In genomic region chr2:239046822-239047221, GRCh38 we compare ENCODE assay signal across 21 cellular contexts.
DNase-seq lines count a peak whose midpoint lies in the region; ATAC-seq, FAIRE-seq and TF ChIP-seq lines count a peak whose summit lies in the region.
"Had no signal": no experiment of that assay in that cellular context is flagged by ENCODE, and none has a peak within 500 bp of the region (broad histone marks: within the 10 kb centered on the region; RNA-seq: fewer than 3 reads in every experiment).

No MANE protein-coding gene starts in this region.

- TF ChIP-seq CTCF in HEK293 (tag by site-specific recombination; IDR thresholded peaks at IDR 0.05), result no peak
- no peak for TF ChIP-seq CTCF in K562 (IDR thresholded peaks at IDR 0.05 in 2 of 3, conservative IDR thresholded peaks at IDR 0.05 in 1 of 3; ENCODE audit: insufficient read depth in 2 of 3, low read depth in 1 of 3, low read length in 3 of 3)
- no peak for TF ChIP-seq CTCF in gastrocnemius medialis (IDR thresholded peaks at IDR 0.05 in 4 of 5, conservative IDR thresholded peaks at IDR 0.05 in 1 of 5)

- H3K4me1 Mint-ChIP-seq in T-cell, result no peaks in the 10 kb centered on the region

- in situ Hi-C loops in K562 (cut with MboI), result no loop called here
- in situ Hi-C loops in gastrocnemius medialis (cut with MboI; ENCODE audit: low sequenced_read_pairs in 4 of 4), result loop anchor here in 3 of 4 donors (25.0 kb wide), 3 partner anchors 840 to 1090 kb away; partner anchors contain the start of genes COPS9 (in 1 of the 3) and OTOS (in 1 of the 3)

- no peak overlapping the region for H2AK5ac ChIP-seq in mesenchymal stem cell (ENCODE audit: low read length, severe bottlenecking)

- no peak overlapping the region for H3K14ac ChIP-seq in mesenchymal stem cell (ENCODE audit: low read length in 2 of 2)

- H3K27ac Mint-ChIP-seq in T-cell, result no peak overlapping the region
- H3K27ac Mint-ChIP-seq: CD4-positive, alpha-beta T cell had no signal

- H3K27me3 ChIP-seq in K562 (ENCODE audit: control insufficient read depth in 2 of 2, insufficient read depth in 2 of 2, low read length in 2 of 2) (peaks cover under 1 to 29% of the 10 kb centered on the region in 2 experiments; a peak in 2 of 5 replicates), mesenchymal stem cell (ENCODE audit: control insufficient read depth in 1 of 2, insufficient read depth in 1 of 2, low read length in 2 of 2) (peaks cover 0 to 7% of the 10 kb centered on the region in 2 experiments), gastrocnemius medialis (no peaks in the 10 kb centered on the region)
- H3K27me3 ChIP-seq: MG63 had no signal

- H3K4me3 Mint-ChIP-seq in T-cell, result no peak overlapping the region
- H3K4me3 Mint-ChIP-seq: CD4-positive, alpha-beta T cell had no signal

- no peaks in the 10 kb centered on the region for H3K9me1 ChIP-seq in K562 (ENCODE audit: control insufficient read depth, insufficient read depth, low read length)

- peaks cover 15% of the 10 kb centered on the region for H3K36me3 Mint-ChIP-seq in T-cell

- no peak for TF ChIP-seq RAD21 in K562 (CRISPR knock-in tag; conservative IDR thresholded peaks at IDR 0.05 in 1 of 2, IDR thresholded peaks at IDR 0.05 in 1 of 2)

- no peaks in the 10 kb centered on the region for H3K9me3 Mint-ChIP-seq in T-cell
- H3K9me3 Mint-ChIP-seq: CD4-positive, alpha-beta T cell had no signal

- BruUV-seq in K562 (replicated peaks; lab: Mats Ljungman, UMichigan), result no TSS peak

- H2BK12ac ChIP-seq in mesenchymal stem cell (ENCODE audit: low read length in 2 of 2), result no peak overlapping the region

- no peaks in the 10 kb centered on the region for H3K27me3 Mint-ChIP-seq in T-cell
- H3K27me3 Mint-ChIP-seq: CD4-positive, alpha-beta T cell had no signal

- H3K4me3 ChIP-seq in HEK293 (ENCODE audit: low read depth, low read length) (no peak overlapping the region), K562 (no peak overlapping the region), mesenchymal stem cell (ENCODE audit: insufficient read depth in 1 of 2, low read depth in 1 of 2, low read length in 2 of 2) (no peak overlapping the region), gastrocnemius medialis (no peak overlapping the region)
- H3K4me3 ChIP-seq: GM23248, HAP-1, MG63 had no signal

- FAIRE-seq in K562 (lab: Jason Lieb, UNC), result no peak
- FAIRE-seq: G401.6, GM12892 had no signal

- H3K9me3 ChIP-seq in HEK293 (ENCODE audit: control insufficient read depth, insufficient read depth, low read depth, low read length), result no peaks in the 10 kb centered on the region
- no peaks in the 10 kb centered on the region for H3K9me3 ChIP-seq in K562 (replicated peaks; ENCODE audit: control insufficient read depth, insufficient read depth, low read depth, low read length)
- no peaks in the 10 kb centered on the region for H3K9me3 ChIP-seq in mesenchymal stem cell (ENCODE audit: control insufficient read depth, low read length)
- H3K9me3 ChIP-seq in gastrocnemius medialis, result no peaks in the 10 kb centered on the region
- H3K9me3 ChIP-seq: HAP-1, MG63, SK-N-SH had no signal

- no peak overlapping the region for H2BK5ac ChIP-seq in mesenchymal stem cell (ENCODE audit: low read depth, low read length, poor library complexity, severe bottlenecking)

- CTCF ChIA-PET in HEK293 (lab: Yijun Ruan, JAX), result no interaction called here
- CTCF ChIA-PET in K562 (lab: Yijun Ruan, JAX; ENCODE audit: low intra/inter-chr PET ratio), result no interaction called here
- CTCF ChIA-PET in T-cell (lab: Charles Lee), result no interaction called here

- WGBS in K562 (ENCODE audit: insufficient coverage, low coverage, missing lambda C conversion rate), result 10% methylated on average over 6 of the region's 9 CpGs
- 94% methylated on average over 8 of the region's 9 CpGs for WGBS in mesenchymal stem cell

- TF ChIP-seq EP300 in K562 (IDR thresholded peaks at IDR 0.05; ENCODE audit: low read length), result no peak

- H2BK15ac ChIP-seq in mesenchymal stem cell (ENCODE audit: low read depth, poor library complexity, severe bottlenecking), result no peak overlapping the region

- H3K79me1 ChIP-seq in mesenchymal stem cell (replicated peaks; ENCODE audit: low read length, poor library complexity, severe bottlenecking), result no peaks in the 10 kb centered on the region

- no peaks in the 10 kb centered on the region for H4K20me1 ChIP-seq in K562 (replicated peaks; ENCODE audit: control insufficient read depth, insufficient read depth, low read length)

- ATAC-seq in K562, result no peak
- peak; percentile 45 to 73 for ATAC-seq in gastrocnemius medialis
- no peak for ATAC-seq in T-cell (replicated peaks in 1 of 4)

- no peak overlapping the region for H4K8ac ChIP-seq in mesenchymal stem cell (ENCODE audit: low read length)

- H4K91ac ChIP-seq in mesenchymal stem cell (ENCODE audit: low read length), result peak overlapping the region; percentile 72

- H3K4me2 ChIP-seq in K562 (ENCODE audit: insufficient read depth, low read length) (no peak overlapping the region), mesenchymal stem cell (ENCODE audit: low read length, poor library complexity, severe bottlenecking) (no peak overlapping the region)
- H3K4me2 ChIP-seq: SK-N-SH had no signal

- POLR2A ChIA-PET in HEK293 (lab: Yijun Ruan, JAX) (no interaction called here), K562 (lab: Yijun Ruan, JAX) (no interaction called here), T-cell (lab: Charles Lee) (no interaction called here)

- no peaks in the 10 kb centered on the region for H3K4me1 ChIP-seq in HEK293 (ENCODE audit: control insufficient read depth, insufficient read depth, low read length)
- peaks cover 0 to 3% of the 10 kb centered on the region in 2 experiments; a peak in 1 of 5 replicates for H3K4me1 ChIP-seq in K562 (replicated peaks in 1 of 2; ENCODE audit: control insufficient read depth in 2 of 2, insufficient read depth in 2 of 2, low read length in 2 of 2)
- H3K4me1 ChIP-seq in mesenchymal stem cell (ENCODE audit: control insufficient read depth, insufficient read depth, low read depth, low read length), result peaks cover 8% of the 10 kb centered on the region
- H3K4me1 ChIP-seq in gastrocnemius medialis, result peaks cover 0 to 3% of the 10 kb centered on the region in 2 donors
- H3K4me1 ChIP-seq: HAP-1 had no signal

- H3K79me2 ChIP-seq in K562 (ENCODE audit: control insufficient read depth, insufficient read depth, low read length), result no peaks in the 10 kb centered on the region

- no peak overlapping the region for H2BK120ac ChIP-seq in mesenchymal stem cell (ENCODE audit: low read depth, low read length)

- intact Hi-C loops in K562 (cut with micrococcal nuclease) (no loop called here), gastrocnemius medialis (cut with DNase I; ENCODE audit: low total_unique reads) (no loop called here)

- DNase-seq in K562 (ENCODE audit: extremely low read depth in 1 of 4, low spot score in 3 of 4) (no peak), mesenchymal stem cell (no peak), gastrocnemius medialis (peak; percentile 22 to 54), NCI-H748 (lab: John Stamatoyannopoulos, UW; ENCODE audit: unreplicated experiment) (no peak), T-cell (no peak), DMS79 treated with DMSO at 0.1 percent for 48 hours (lab: John Stamatoyannopoulos, UW) (no peak)
- DNase-seq: CD4-positive, alpha-beta T cell; GM23248; MG63; NCI-H1417; NCI-H1694 treated with DMSO at 0.1 percent for 48 hours; NCI-H2081 treated with DMSO at 0.1 percent for 48 hours; NCI-H446; NCI-H526; OCI-M1; SIG-M5; SK-N-SH had no signal

- H3K18ac ChIP-seq in mesenchymal stem cell (ENCODE audit: low read depth in 1 of 2, low read length in 2 of 2), result no peak overlapping the region

- H3K9ac ChIP-seq in K562 (ENCODE audit: insufficient read depth in 1 of 2, low read depth in 2 of 2, low read length in 2 of 2) (no peak overlapping the region), mesenchymal stem cell (ENCODE audit: low read length) (no peak overlapping the region)
- H3K9ac ChIP-seq: GM23248, SK-N-SH had no signal

- no peak for TF ChIP-seq POLR2A in K562 (conservative IDR thresholded peaks at IDR 0.05)
- TF ChIP-seq POLR2A in gastrocnemius medialis (IDR thresholded peaks at IDR 0.05), result no peak

- no peak overlapping the region for H3K4ac ChIP-seq in mesenchymal stem cell (ENCODE audit: low read depth in 1 of 2, low read length in 2 of 2)

- H2AFZ ChIP-seq in K562 (ENCODE audit: low read depth, low read length) (no peak overlapping the region), mesenchymal stem cell (ENCODE audit: low read depth, low read length) (no peak overlapping the region)
- H2AFZ ChIP-seq: GM23248 had no signal

- H3K23ac ChIP-seq in mesenchymal stem cell (ENCODE audit: low read length in 2 of 2), result no peak overlapping the region

- H3K27ac ChIP-seq in HEK293 (ENCODE audit: extremely low read depth, low read depth, low read length), result no peak overlapping the region
- no peak overlapping the region for H3K27ac ChIP-seq in K562 (ENCODE audit: extremely low read depth, low read depth, low read length)
- H3K27ac ChIP-seq in mesenchymal stem cell (ENCODE audit: low read length, poor library complexity, severe bottlenecking), result no peak overlapping the region
- H3K27ac ChIP-seq in gastrocnemius medialis, result peak overlapping the region in 3 of 4 donors; percentile 43 to 50 (median 48)
- H3K27ac ChIP-seq: GM23248 had no signal

- H3K36me3 ChIP-seq in HEK293 (ENCODE audit: control insufficient read depth in 2 of 2, insufficient read depth in 1 of 2, low read length in 2 of 2) (no peaks in the 10 kb centered on the region), K562 (ENCODE audit: control insufficient read depth, insufficient read depth, low read length) (no peaks in the 10 kb centered on the region), mesenchymal stem cell (ENCODE audit: control insufficient read depth in 1 of 2, insufficient read depth in 2 of 2, low read depth in 1 of 2, low read length in 2 of 2) (peaks cover 5 to 15% of the 10 kb centered on the region in 2 experiments), gastrocnemius medialis (peaks cover 0 to 19% of the 10 kb centered on the region in 2 donors)
- H3K36me3 ChIP-seq: HAP-1, MG63 had no signal

TF ChIP-seq in HEK293, 187 proteins besides CTCF, POLR2A, EP300 and RAD21:
- TF ChIP-seq GLIS1 (tag by site-specific recombination; IDR thresholded peaks at IDR 0.05) (peak; percentile 75), ZNF596 (tag by site-specific recombination; IDR thresholded peaks at IDR 0.05) (no peak)

TF ChIP-seq in K562, 482 proteins besides CTCF, POLR2A, EP300 and RAD21 (continues in another document):
- TF ChIP-seq, protein P1, sequence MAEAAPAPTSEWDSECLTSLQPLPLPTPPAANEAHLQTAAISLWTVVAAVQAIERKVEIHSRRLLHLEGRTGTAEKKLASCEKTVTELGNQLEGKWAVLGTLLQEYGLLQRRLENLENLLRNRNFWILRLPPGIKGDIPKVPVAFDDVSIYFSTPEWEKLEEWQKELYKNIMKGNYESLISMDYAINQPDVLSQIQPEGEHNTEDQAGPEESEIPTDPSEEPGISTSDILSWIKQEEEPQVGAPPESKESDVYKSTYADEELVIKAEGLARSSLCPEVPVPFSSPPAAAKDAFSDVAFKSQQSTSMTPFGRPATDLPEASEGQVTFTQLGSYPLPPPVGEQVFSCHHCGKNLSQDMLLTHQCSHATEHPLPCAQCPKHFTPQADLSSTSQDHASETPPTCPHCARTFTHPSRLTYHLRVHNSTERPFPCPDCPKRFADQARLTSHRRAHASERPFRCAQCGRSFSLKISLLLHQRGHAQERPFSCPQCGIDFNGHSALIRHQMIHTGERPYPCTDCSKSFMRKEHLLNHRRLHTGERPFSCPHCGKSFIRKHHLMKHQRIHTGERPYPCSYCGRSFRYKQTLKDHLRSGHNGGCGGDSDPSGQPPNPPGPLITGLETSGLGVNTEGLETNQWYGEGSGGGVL (CRISPR knock-in tag; IDR thresholded peaks at IDR 0.05), result no peak

Comparison
In these comparisons a context has a peak if more than half of its experiments do, and no peak if none do; other contexts are left out.
1. H3K27ac ChIP-seq: peak in gastrocnemius medialis (3 of 4); none in HEK293 (single experiment), K562 (single experiment) and mesenchymal stem cell (single experiment).
2. ATAC-seq: peak in gastrocnemius medialis (2 of 2); none in K562 (single experiment) and T-cell (0 of 4).
3. DNase-seq: peak in gastrocnemius medialis (2 of 2); none in K562 (0 of 4), mesenchymal stem cell (single experiment), NCI-H748 (single experiment), T-cell (0 of 34) and DMS79 treated with DMSO at 0.1 percent for 48 hours (single experiment).